ENCODE assay signal across 1 cellular context in genomic region chr19:6126335-6126974, GRCh38.
TF ChIP-seq lines count a peak whose summit lies in the region.

No MANE protein-coding gene starts in this region.

TF ChIP-seq in liver, 16 proteins besides CTCF, POLR2A, EP300 and RAD21:
- no peak for TF ChIP-seq ATF3 (IDR thresholded peaks at IDR 0.05)
- TF ChIP-seq JUND (IDR thresholded peaks at IDR 0.05) = no peak
- TF ChIP-seq EGR1 (IDR thresholded peaks at IDR 0.05; ENCODE audit: low read depth in 2 of 2) = no peak
- no peak for TF ChIP-seq FOXA2 (IDR thresholded peaks at IDR 0.05)
- TF ChIP-seq YY1 (IDR thresholded peaks at IDR 0.05) = no peak
- TF ChIP-seq TAF1 (conservative IDR thresholded peaks at IDR 0.05) = no peak
- TF ChIP-seq, protein P1, sequence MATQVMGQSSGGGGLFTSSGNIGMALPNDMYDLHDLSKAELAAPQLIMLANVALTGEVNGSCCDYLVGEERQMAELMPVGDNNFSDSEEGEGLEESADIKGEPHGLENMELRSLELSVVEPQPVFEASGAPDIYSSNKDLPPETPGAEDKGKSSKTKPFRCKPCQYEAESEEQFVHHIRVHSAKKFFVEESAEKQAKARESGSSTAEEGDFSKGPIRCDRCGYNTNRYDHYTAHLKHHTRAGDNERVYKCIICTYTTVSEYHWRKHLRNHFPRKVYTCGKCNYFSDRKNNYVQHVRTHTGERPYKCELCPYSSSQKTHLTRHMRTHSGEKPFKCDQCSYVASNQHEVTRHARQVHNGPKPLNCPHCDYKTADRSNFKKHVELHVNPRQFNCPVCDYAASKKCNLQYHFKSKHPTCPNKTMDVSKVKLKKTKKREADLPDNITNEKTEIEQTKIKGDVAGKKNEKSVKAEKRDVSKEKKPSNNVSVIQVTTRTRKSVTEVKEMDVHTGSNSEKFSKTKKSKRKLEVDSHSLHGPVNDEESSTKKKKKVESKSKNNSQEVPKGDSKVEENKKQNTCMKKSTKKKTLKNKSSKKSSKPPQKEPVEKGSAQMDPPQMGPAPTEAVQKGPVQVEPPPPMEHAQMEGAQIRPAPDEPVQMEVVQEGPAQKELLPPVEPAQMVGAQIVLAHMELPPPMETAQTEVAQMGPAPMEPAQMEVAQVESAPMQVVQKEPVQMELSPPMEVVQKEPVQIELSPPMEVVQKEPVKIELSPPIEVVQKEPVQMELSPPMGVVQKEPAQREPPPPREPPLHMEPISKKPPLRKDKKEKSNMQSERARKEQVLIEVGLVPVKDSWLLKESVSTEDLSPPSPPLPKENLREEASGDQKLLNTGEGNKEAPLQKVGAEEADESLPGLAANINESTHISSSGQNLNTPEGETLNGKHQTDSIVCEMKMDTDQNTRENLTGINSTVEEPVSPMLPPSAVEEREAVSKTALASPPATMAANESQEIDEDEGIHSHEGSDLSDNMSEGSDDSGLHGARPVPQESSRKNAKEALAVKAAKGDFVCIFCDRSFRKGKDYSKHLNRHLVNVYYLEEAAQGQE (IDR thresholded peaks at IDR 0.05) = no peak
